11 cellular contexts compared by ENCODE assay signal in genomic region chr1:116806245-116806644, GRCh38. TPM values are rescaled to one million over a fixed set of nuclear protein-coding genes. Genes with fewer than 3 reads are reported as not detected.
DNase-seq lines count a peak whose midpoint lies in the region; ATAC-seq and TF ChIP-seq lines count a peak whose summit lies in the region.
"Had no signal": no experiment of that assay in that cellular context is flagged by ENCODE, and none has a peak within 500 bp of the region (broad histone marks: within the 10 kb centered on the region; RNA-seq: fewer than 3 reads in every experiment).

No MANE protein-coding gene starts in this region.

- no peak for TF ChIP-seq CTCF in upper lobe of right lung (IDR thresholded peaks at IDR 0.05)

- H3K27me3 ChIP-seq in upper lobe of right lung, result no peaks in the 10 kb centered on the region
- H3K27me3 ChIP-seq: colonic mucosa had no signal

- no peaks in the 10 kb centered on the region for H3K4me1 ChIP-seq in upper lobe of right lung
- H3K4me1 ChIP-seq: colonic mucosa had no signal

- peak overlapping the region; percentile 93 for H3K27ac Mint-ChIP-seq in activated T-cell treated with anti-CD3 and anti-CD28 coated beads, Interleukin-2, amount 50 U/mL, for 24 hours

- intact Hi-C loops in upper lobe of right lung (cut with DNase I), result no loop called here

- H3K9me3 Mint-ChIP-seq in activated T-cell treated with anti-CD3 and anti-CD28 coated beads, Interleukin-2, amount 50 U/mL, for 24 hours, result no peaks in the 10 kb centered on the region
- H3K9me3 Mint-ChIP-seq: CD14-positive monocyte had no signal

- peak; percentile 80 for DNase-seq in activated T-cell treated with anti-CD3 and anti-CD28 coated beads, Interleukin-2, amount 50 U/mL, for 24 hours
- peak; percentile 70 for DNase-seq in stimulated activated CD4-positive, alpha-beta T cell treated with anti-CD3 and anti-CD28 coated beads, Interleukin-12 subunit alpha, Interleukin-12 subunit beta, amount 100 ng/mL, for 4 hours
- DNase-seq in upper lobe of right lung (no peak), OCI-M1 (lab: John Stamatoyannopoulos, UW) (no peak), NOMO-1 treated with DMSO at 0.1 percent for 48 hours (lab: John Stamatoyannopoulos, UW; ENCODE audit: unreplicated experiment) (no peak)
- DNase-seq: colonic mucosa, SIG-M5 had no signal

- no peaks in the 10 kb centered on the region for H3K27me3 Mint-ChIP-seq in activated T-cell treated with anti-CD3 and anti-CD28 coated beads, Interleukin-2, amount 50 U/mL, for 24 hours

- no peaks in the 10 kb centered on the region for H3K9me3 ChIP-seq in upper lobe of right lung
- H3K9me3 ChIP-seq: colonic mucosa had no signal

- peaks cover 90% of the 10 kb centered on the region for H3K4me1 Mint-ChIP-seq in activated T-cell treated with anti-CD3 and anti-CD28 coated beads, Interleukin-2, amount 50 U/mL, for 24 hours (ENCODE audit: low read depth)

- peak overlapping the region; percentile 86 for H3K4me3 Mint-ChIP-seq in activated T-cell treated with anti-CD3 and anti-CD28 coated beads, Interleukin-2, amount 50 U/mL, for 24 hours
- H3K4me3 Mint-ChIP-seq: CD14-positive monocyte had no signal

- H3K36me3 ChIP-seq in upper lobe of right lung, result no peaks in the 10 kb centered on the region
- H3K36me3 ChIP-seq: colonic mucosa had no signal

- no peak overlapping the region for H3K27ac ChIP-seq in upper lobe of right lung
- H3K27ac ChIP-seq: colonic mucosa had no signal

- no peak overlapping the region for H3K4me3 ChIP-seq in upper lobe of right lung
- H3K4me3 ChIP-seq: colonic mucosa had no signal

- H3K36me3 Mint-ChIP-seq in activated T-cell treated with anti-CD3 and anti-CD28 coated beads, Interleukin-2, amount 50 U/mL, for 24 hours (ENCODE audit: low read depth), result peaks cover 50% of the 10 kb centered on the region
- H3K36me3 Mint-ChIP-seq: CD14-positive monocyte had no signal

- ATAC-seq in GM18498 (IDR thresholded peaks at IDR 0.05; ENCODE audit: unreplicated experiment) (peak; percentile 92), HG03442 (IDR thresholded peaks at IDR 0.05; ENCODE audit: unreplicated experiment) (peak; percentile 69), GM18519 (IDR thresholded peaks at IDR 0.05; ENCODE audit: low FRiP score, unreplicated experiment) (no peak), upper lobe of right lung (no peak)

RNA-seq across cellular contexts. Expression of gene CD2, which starts 52.0 kb away (rescaled TPM):
- total RNA-seq in upper lobe of right lung, result 11.4 TPM

Comparison
In these comparisons a context has a peak if more than half of its experiments do, and no peak if none do; other contexts are left out.
1. ATAC-seq: peak in GM18498 (single experiment) and HG03442 (single experiment); none in GM18519 (single experiment) and upper lobe of right lung (single experiment).
2. DNase-seq: peak in activated T-cell treated with anti-CD3 and anti-CD28 coated beads, Interleukin-2, amount 50 U/mL, for 24 hours (single experiment) and stimulated activated CD4-positive, alpha-beta T cell treated with anti-CD3 and anti-CD28 coated beads, Interleukin-12 subunit alpha, Interleukin-12 subunit beta, amount 100 ng/mL, for 4 hours (single experiment); none in upper lobe of right lung (single experiment), OCI-M1 (single experiment) and NOMO-1 treated with DMSO at 0.1 percent for 48 hours (single experiment).